Comparison of ENCODE assay signal across 20 cellular contexts in the genomic region with DNA sequence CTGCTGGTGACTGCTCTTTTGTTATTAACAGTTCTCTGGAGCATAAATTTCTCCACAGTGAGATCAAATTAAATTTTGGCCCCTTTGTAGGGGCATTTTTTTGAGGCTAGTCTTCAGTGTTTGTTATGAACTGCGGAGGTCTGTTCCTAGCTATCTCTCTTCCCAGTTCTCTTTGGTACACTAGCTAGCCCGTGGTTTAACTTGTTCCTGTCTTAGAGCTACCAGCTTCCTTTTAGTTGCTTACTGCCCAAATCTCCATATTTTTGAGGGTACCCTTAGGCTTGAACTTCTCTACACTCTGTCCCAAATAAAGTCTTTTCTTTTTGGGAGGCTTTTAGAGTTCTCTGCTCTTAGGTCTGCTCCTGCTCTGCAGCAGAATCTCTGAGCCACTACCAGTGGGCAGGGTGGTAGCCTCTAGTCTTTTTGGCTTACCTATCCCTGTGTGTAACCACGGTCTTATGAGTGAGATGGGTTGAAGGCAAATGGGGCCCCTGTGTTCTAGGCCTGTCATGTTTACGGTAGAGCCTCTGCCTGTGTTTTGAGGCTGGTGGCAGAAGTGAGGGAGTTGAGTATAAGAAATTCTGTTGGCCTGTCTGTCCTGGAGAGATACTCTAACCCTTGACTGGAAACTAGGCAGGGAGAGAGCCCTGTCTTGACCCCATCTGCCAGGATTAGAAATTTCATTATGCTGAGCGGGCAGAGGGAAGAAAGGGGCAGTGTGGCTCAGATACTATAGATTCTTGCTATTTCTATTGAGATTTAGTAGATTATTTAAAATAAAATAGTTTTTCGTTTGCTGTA. TPM values are rescaled to one million over a fixed set of nuclear protein-coding genes. Genes with fewer than 3 reads are reported as not detected.
DNase-seq lines count a peak whose midpoint lies in the region; ATAC-seq and TF ChIP-seq lines count a peak whose summit lies in the region.
"Had no signal": no experiment of that assay in that cellular context is flagged by ENCODE, and none has a peak within 500 bp of the region (broad histone marks: within the 10 kb centered on the region; RNA-seq: fewer than 3 reads in every experiment).

No MANE protein-coding gene starts in this region.

- peak overlapping the region; percentile 70 for H3K4me2 ChIP-seq in OCI-LY7 (ENCODE audit: low read length)

- H2AFZ ChIP-seq in OCI-LY7 (ENCODE audit: low read length) = no peak overlapping the region

- H3K27ac ChIP-seq in OCI-LY7 (ENCODE audit: low read depth, low read length, poor library complexity, severe bottlenecking) (peak overlapping the region; percentile 45), coronary artery (no peak overlapping the region)
- H3K27ac ChIP-seq: adrenal gland, RWPE1, VCaP had no signal

- intact Hi-C loops in OCI-LY7 (cut with micrococcal nuclease; ENCODE audit: unreplicated experiment) = loop anchor here (1.0 to 10.0 kb wide), 4 partner anchors 53 to 1421 kb away; a partner anchor contains a TSS

- BruUV-seq in OCI-LY7 (replicated peaks; lab: Mats Ljungman, UMichigan) = no TSS peak

- H3K9me3 Mint-ChIP-seq in activated naive CD4-positive, alpha-beta T cell treated with anti-CD3 and anti-CD28 coated beads, Interleukin-2, amount 50 U/mL, for 24 hours = peaks cover 8% of the 10 kb centered on the region
- H3K9me3 Mint-ChIP-seq in glutamatergic neuron (ENCODE audit: unreplicated experiment) = peaks cover 2% of the 10 kb centered on the region
- H3K9me3 Mint-ChIP-seq: activated CD4-positive, alpha-beta memory T cell treated with anti-CD3 and anti-CD28 coated beads for 36 hours had no signal

- peak overlapping the region; percentile 27 for H3K4me3 ChIP-seq in OCI-LY7 (ENCODE audit: low read depth, low read length, poor library complexity, severe bottlenecking)
- H3K4me3 ChIP-seq in coronary artery = no peak overlapping the region
- H3K4me3 ChIP-seq: adrenal gland had no signal

- H3K9me3 ChIP-seq in OCI-LY7 (ENCODE audit: low read length) = peaks cover 9% of the 10 kb centered on the region; the same call in 1 of the 2 replicates
- H3K9me3 ChIP-seq: adrenal gland had no signal

- TF ChIP-seq CTCF in OCI-LY7 (conservative IDR thresholded peaks at IDR 0.05; ENCODE audit: low read length) = no peak
- TF ChIP-seq CTCF in glutamatergic neuron (IDR thresholded peaks at IDR 0.05; ENCODE audit: partially characterized antibody, unreplicated experiment) = no peak
- no peak for TF ChIP-seq CTCF in coronary artery (IDR thresholded peaks at IDR 0.05)

- peaks cover 87% of the 10 kb centered on the region for H3K4me1 ChIP-seq in OCI-LY7 (ENCODE audit: insufficient read depth, low read length, poor library complexity, severe bottlenecking)

- H3K9me2 ChIP-seq in OCI-LY7 (ENCODE audit: insufficient read depth, low read length) = no peaks in the 10 kb centered on the region

- H3K27ac Mint-ChIP-seq in activated naive CD4-positive, alpha-beta T cell treated with anti-CD3 and anti-CD28 coated beads, Interleukin-2, amount 50 U/mL, for 24 hours = no peak overlapping the region
- H3K27ac Mint-ChIP-seq in glutamatergic neuron (ENCODE audit: unreplicated experiment) = peak overlapping the region; percentile 13
- H3K27ac Mint-ChIP-seq: activated CD4-positive, alpha-beta memory T cell treated with anti-CD3 and anti-CD28 coated beads for 36 hours had no signal

- peak; percentile 46 for ATAC-seq in stimulated activated naive CD8-positive, alpha-beta T cell treated with anti-CD3 and anti-CD28 coated beads, Interleukin-15, Interleukin-2, amounts not matched to agents 100 U/mL and 50 U/mL, for 24 hours
- ATAC-seq in HG02571 (IDR thresholded peaks at IDR 0.05; ENCODE audit: unreplicated experiment) (no peak), GM18868 (IDR thresholded peaks at IDR 0.05; ENCODE audit: unreplicated experiment) (no peak)
- ATAC-seq: left cardiac atrium had no signal

- peaks cover 100% of the 10 kb centered on the region for H3K79me2 ChIP-seq in OCI-LY7 (ENCODE audit: insufficient read depth, low read depth, low read length)

- H3K36me3 Mint-ChIP-seq in activated naive CD4-positive, alpha-beta T cell treated with anti-CD3 and anti-CD28 coated beads, Interleukin-2, amount 50 U/mL, for 24 hours = peaks cover 27% of the 10 kb centered on the region
- H3K36me3 Mint-ChIP-seq in glutamatergic neuron (ENCODE audit: unreplicated experiment) = no peaks in the 10 kb centered on the region

- CTCF ChIA-PET in OCI-LY7 (lab: Charles Lee; ENCODE audit: unreplicated experiment) = no interaction called here

- H3K27me3 Mint-ChIP-seq in activated naive CD4-positive, alpha-beta T cell treated with anti-CD3 and anti-CD28 coated beads, Interleukin-2, amount 50 U/mL, for 24 hours = no peaks in the 10 kb centered on the region
- no peaks in the 10 kb centered on the region for H3K27me3 Mint-ChIP-seq in glutamatergic neuron (ENCODE audit: unreplicated experiment)
- H3K27me3 Mint-ChIP-seq: activated CD4-positive, alpha-beta memory T cell treated with anti-CD3 and anti-CD28 coated beads for 36 hours had no signal

- H3K36me3 ChIP-seq in OCI-LY7 (ENCODE audit: insufficient read depth, low read length) = peaks cover 43% of the 10 kb centered on the region
- H3K36me3 ChIP-seq: adrenal gland had no signal

- no peak for DNase-seq in activated naive CD4-positive, alpha-beta T cell treated with anti-CD3 and anti-CD28 coated beads, Interleukin-2, amount 50 U/mL, for 16 hours
- peak; percentile 27 for DNase-seq in OCI-LY7 (ENCODE audit: low spot score)
- no peak for DNase-seq in glutamatergic neuron
- DNase-seq in stimulated activated naive CD8-positive, alpha-beta T cell treated with anti-CD3 and anti-CD28 coated beads, Interleukin-15, Interleukin-2, amounts not matched to agents 100 U/mL and 50 U/mL, for 24 hours = no peak
- no peak for DNase-seq in coronary artery (ENCODE audit: low spot score)
- DNase-seq: activated CD4-positive, alpha-beta memory T cell treated with anti-CD3 and anti-CD28 coated beads for 36 hours; adrenal gland; dermis blood vessel endothelial cell; DMS153; left cardiac atrium; NCI-H1092 treated with DMSO at 0.1 percent for 48 hours; NCI-H2107; NCI-H510A; SW 1271 had no signal

- peak overlapping the region; percentile 39 for H3K4me3 Mint-ChIP-seq in activated naive CD4-positive, alpha-beta T cell treated with anti-CD3 and anti-CD28 coated beads, Interleukin-2, amount 50 U/mL, for 24 hours
- H3K4me3 Mint-ChIP-seq in glutamatergic neuron (ENCODE audit: unreplicated experiment) = no peak overlapping the region
- H3K4me3 Mint-ChIP-seq: activated CD4-positive, alpha-beta memory T cell treated with anti-CD3 and anti-CD28 coated beads for 36 hours; mesothelial cell of epicardium had no signal

- POLR2A ChIA-PET in OCI-LY7 (lab: Charles Lee) = no interaction called here

- peaks cover 92% of the 10 kb centered on the region for H3K4me1 Mint-ChIP-seq in activated naive CD4-positive, alpha-beta T cell treated with anti-CD3 and anti-CD28 coated beads, Interleukin-2, amount 50 U/mL, for 24 hours
- peaks cover 20% of the 10 kb centered on the region for H3K4me1 Mint-ChIP-seq in glutamatergic neuron (ENCODE audit: low read depth, unreplicated experiment)

- H4K20me1 ChIP-seq in OCI-LY7 (ENCODE audit: insufficient read depth, low read length) = peaks cover 8% of the 10 kb centered on the region

RNA-seq across cellular contexts. Expression of a gene that starts 21.0 kb away (rescaled TPM):
- total RNA-seq in OCI-LY7 (2014; rRNA removed; shearing (Covaris generic)) = 123 and 146 TPM in 2 replicates
- 109 and 121 TPM in 2 replicates for total RNA-seq in OCI-LY7 (2022)
- total RNA-seq in glutamatergic neuron (ENCODE audit: unreplicated experiment) = 121 TPM
